24 cellular contexts compared by ENCODE assay signal in the genomic region with DNA sequence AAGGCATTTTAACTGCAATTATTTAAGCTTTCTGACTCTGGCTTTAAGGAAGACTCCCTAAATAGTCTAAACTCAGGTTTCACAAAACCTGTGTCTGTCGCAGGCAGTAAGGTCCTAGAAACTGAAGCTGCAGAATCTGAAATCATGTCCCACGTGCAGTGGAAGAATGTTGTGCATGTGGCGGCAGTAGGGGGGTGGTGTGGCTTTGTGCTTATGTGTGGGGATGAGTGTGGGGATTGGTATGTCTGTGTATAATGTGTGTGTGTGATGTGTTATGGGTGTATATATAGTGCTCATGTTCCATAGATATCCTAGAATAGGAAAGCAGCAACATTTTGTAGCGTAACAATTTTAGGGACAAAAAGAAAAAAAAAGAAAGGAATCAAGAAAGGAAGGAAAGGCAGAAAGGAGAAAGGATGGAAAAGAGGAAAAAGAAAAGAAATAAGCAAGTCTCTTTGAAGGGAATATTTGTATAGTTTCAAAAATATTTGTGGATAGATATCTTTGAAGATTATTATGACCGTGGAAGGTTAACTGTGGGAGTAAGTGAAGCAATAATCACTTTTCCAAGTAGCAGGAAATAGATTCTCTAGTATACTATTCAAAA.
DNase-seq lines count a peak whose midpoint lies in the region; ATAC-seq and TF ChIP-seq lines count a peak whose summit lies in the region.
"Had no signal": no experiment of that assay in that cellular context is flagged by ENCODE, and none has a peak within 500 bp of the region (broad histone marks: within the 10 kb centered on the region; RNA-seq: fewer than 3 reads in every experiment).

No MANE protein-coding gene starts in this region.

- TF ChIP-seq CTCF in AG10803 (conservative IDR thresholded peaks at IDR 0.05; ENCODE audit: low read length) = no peak
- TF ChIP-seq CTCF in WERI-Rb-1 (IDR thresholded peaks at IDR 0.05; ENCODE audit: low read depth, low read length) = no peak

- no peaks in the 10 kb centered on the region for H3K4me1 Mint-ChIP-seq in stimulated activated effector memory CD8-positive, alpha-beta T cell treated with anti-CD3 and anti-CD28 coated beads, Interleukin-12 subunit alpha, Interleukin-12 subunit beta, amount 100 ng/mL, for 72 hours
- H3K4me1 Mint-ChIP-seq: naive B cell had no signal

- H3K9me3 ChIP-seq in WERI-Rb-1 (ENCODE audit: severe bottlenecking) = no peaks in the 10 kb centered on the region

- no peaks in the 10 kb centered on the region for H3K9me3 Mint-ChIP-seq in stimulated activated effector memory CD8-positive, alpha-beta T cell treated with anti-CD3 and anti-CD28 coated beads, Interleukin-12 subunit alpha, Interleukin-12 subunit beta, amount 100 ng/mL, for 72 hours
- H3K9me3 Mint-ChIP-seq: activated T-helper 1 cell treated with anti-CD3 and anti-CD28 coated beads, Interleukin-12 subunit alpha, Interleukin-12 subunit beta, Interleukin-2, Interleukin-4 antibody, amounts not matched to agents 30 ng/mL and 10 ng/mL and 1 ng/mL, durations not matched to agents 14 hours and 24 hours and 36 hours; brain; dendritic cell treated with granulocyte-macrophage colony-stimulating factor and Interleukin-4, amounts not matched to agents 40 ng/mL and 50 ng/mL, for 4 days; HFFc6; naive B cell had no signal

- peak; percentile 45 for DNase-seq in AG10803 (ENCODE audit: low read depth)
- no peak for DNase-seq in WERI-Rb-1
- peak; percentile 12 for DNase-seq in glomerular visceral epithelial cell (ENCODE audit: extremely low spot score)
- peak; percentile 78 for DNase-seq in non-pigmented ciliary epithelial cell (ENCODE audit: low read depth)
- no peak for DNase-seq in HUDEP-2 (lab: John Stamatoyannopoulos, UW; ENCODE audit: unreplicated experiment in 76 of 76)
- no peak for DNase-seq in NCI-H1092 (lab: John Stamatoyannopoulos, UW)
- DNase-seq in activated T-cell treated with anti-CD3 and anti-CD28 coated beads for 4 hours = no peak
- DNase-seq in stimulated activated effector memory CD8-positive, alpha-beta T cell treated with anti-CD3 and anti-CD28 coated beads, Interleukin-12 subunit alpha, Interleukin-12 subunit beta, amount 100 ng/mL, for 72 hours (ENCODE audit: low spot score in 2 of 2) = no peak
- DNase-seq: activated CD4-positive, alpha-beta T cell treated with anti-CD3 and anti-CD28 coated beads for 1 hour; DMS 273 treated with DMSO at 0.1 percent for 48 hours; HFFc6; left ventricle myocardium superior; naive B cell; NCI-H1048; NCI-H2029 treated with DMSO at 0.1 percent for 48 hours; NCI-H446; NK-92 treated with Interleukin-12 subunit alpha and Interleukin-12 subunit beta, amount 100 ng/mL, for 24 hours; stimulated activated CD4-positive, alpha-beta T cell treated with anti-CD3 and anti-CD28 coated beads, Interleukin-2, amount 100 ng/mL, for 48 hours; T1000 had no signal

- H3K27me3 ChIP-seq in WERI-Rb-1 (ENCODE audit: insufficient read depth, low read depth, severe bottlenecking) = no peaks in the 10 kb centered on the region

- H3K27ac Mint-ChIP-seq in stimulated activated effector memory CD8-positive, alpha-beta T cell treated with anti-CD3 and anti-CD28 coated beads, Interleukin-12 subunit alpha, Interleukin-12 subunit beta, amount 100 ng/mL, for 72 hours = no peak overlapping the region
- H3K27ac Mint-ChIP-seq: activated naive CD8-positive, alpha-beta T cell; activated T-helper 1 cell treated with anti-CD3 and anti-CD28 coated beads, Interleukin-12 subunit alpha, Interleukin-12 subunit beta, Interleukin-2, Interleukin-4 antibody, amounts not matched to agents 30 ng/mL and 10 ng/mL and 1 ng/mL, durations not matched to agents 14 hours and 24 hours and 36 hours; dendritic cell treated with granulocyte-macrophage colony-stimulating factor and Interleukin-4, amounts not matched to agents 40 ng/mL and 50 ng/mL, for 4 days; HFFc6; naive B cell had no signal

- no peaks in the 10 kb centered on the region for H3K36me3 ChIP-seq in WERI-Rb-1

- H3K36me3 Mint-ChIP-seq in stimulated activated effector memory CD8-positive, alpha-beta T cell treated with anti-CD3 and anti-CD28 coated beads, Interleukin-12 subunit alpha, Interleukin-12 subunit beta, amount 100 ng/mL, for 72 hours = no peaks in the 10 kb centered on the region
- H3K36me3 Mint-ChIP-seq: brain, CD14-positive monocyte, naive B cell had no signal

- H3K27ac ChIP-seq in WERI-Rb-1 = peak overlapping the region; percentile 76

- ATAC-seq in stimulated activated effector memory CD8-positive, alpha-beta T cell treated with anti-CD3 and anti-CD28 coated beads, Interleukin-12 subunit alpha, Interleukin-12 subunit beta, amount 100 ng/mL, for 72 hours = no peak
- ATAC-seq: left ventricle myocardium superior had no signal

- no peak overlapping the region for H3K4me3 Mint-ChIP-seq in stimulated activated effector memory CD8-positive, alpha-beta T cell treated with anti-CD3 and anti-CD28 coated beads, Interleukin-12 subunit alpha, Interleukin-12 subunit beta, amount 100 ng/mL, for 72 hours
- H3K4me3 Mint-ChIP-seq: activated naive CD8-positive, alpha-beta T cell; activated T-helper 1 cell treated with anti-CD3 and anti-CD28 coated beads, Interleukin-12 subunit alpha, Interleukin-12 subunit beta, Interleukin-2, Interleukin-4 antibody, amounts not matched to agents 30 ng/mL and 10 ng/mL and 1 ng/mL, durations not matched to agents 14 hours and 24 hours and 36 hours; CD14-positive monocyte; dendritic cell treated with granulocyte-macrophage colony-stimulating factor and Interleukin-4, amounts not matched to agents 40 ng/mL and 50 ng/mL, for 4 days; HFFc6; naive B cell had no signal

- H3K4me3 ChIP-seq in AG10803 (ENCODE audit: low read length) (no peak overlapping the region), WERI-Rb-1 (ENCODE audit: low read depth, low read length) (no peak overlapping the region)

Comparison
In these comparisons a context has a peak if more than half of its experiments do, and no peak if none do; other contexts are left out.
1. DNase-seq: peak in AG10803 (single experiment), glomerular visceral epithelial cell (single experiment) and non-pigmented ciliary epithelial cell (single experiment); none in WERI-Rb-1 (single experiment), HUDEP-2 (0 of 76), NCI-H1092 (single experiment), activated T-cell treated with anti-CD3 and anti-CD28 coated beads for 4 hours (single experiment) and stimulated activated effector memory CD8-positive, alpha-beta T cell treated with anti-CD3 and anti-CD28 coated beads, Interleukin-12 subunit alpha, Interleukin-12 subunit beta, amount 100 ng/mL, for 72 hours (0 of 2).